In the genomic region with DNA sequence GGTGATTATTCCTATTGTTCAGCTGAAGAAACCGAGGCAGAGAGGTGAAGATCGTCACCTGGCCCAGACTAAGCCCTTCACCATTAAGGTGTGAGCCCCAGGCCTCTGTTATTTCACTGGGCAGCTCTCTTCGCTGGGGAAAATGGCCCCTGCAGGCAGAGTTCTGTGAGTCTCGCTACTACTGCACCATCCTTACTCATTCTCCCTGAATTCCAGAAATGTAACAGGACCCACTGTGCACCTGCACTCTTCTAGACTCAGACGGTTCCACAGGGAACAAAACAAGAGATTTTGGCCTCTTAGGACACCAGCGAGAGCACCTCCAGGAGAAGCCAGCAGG, we compare ENCODE assay signal across 20 cellular contexts.
DNase-seq lines count a peak whose midpoint lies in the region; ATAC-seq and TF ChIP-seq lines count a peak whose summit lies in the region.
"Had no signal": no experiment of that assay in that cellular context is flagged by ENCODE, and none has a peak within 500 bp of the region (broad histone marks: within the 10 kb centered on the region; RNA-seq: fewer than 3 reads in every experiment).

No MANE protein-coding gene starts in this region.

- DNase-seq in endothelial cell (ENCODE audit: low spot score) (no peak), mesendoderm (peak; percentile 25), retina (peak; percentile 23), C1 segment of cervical spinal cord (lab: John Stamatoyannopoulos, UW) (no peak), germinal center (ENCODE audit: low spot score) (no peak)
- DNase-seq: DMS79 treated with DMSO at 0.1 percent for 48 hours, NCI-H1105, NCI-H1694, NCI-H2107, NCI-H510A treated with DMSO at 0.1 percent for 48 hours, NCI-H82, OCI-M1, SHP77 had no signal

- no peak overlapping the region for H2BK5ac ChIP-seq in mesendoderm (ENCODE audit: low read length)

- no CpG with 5 or more reads among the region's 6 CpGs for WGBS in mesendoderm (ENCODE audit: extremely low coverage, insufficient coverage, low lambda C conversion rate)

- H3K79me1 ChIP-seq in mesendoderm (ENCODE audit: low read length): no peaks in the 10 kb centered on the region

- H3K27me3 ChIP-seq in HUES48 (ENCODE audit: control insufficient read depth, insufficient read depth, low read length) (peaks cover 63% of the 10 kb centered on the region), mesendoderm (ENCODE audit: insufficient read depth, low read length, poor library complexity) (peaks cover 11% of the 10 kb centered on the region)

- H3K79me2 ChIP-seq in mesendoderm (ENCODE audit: control insufficient read depth, insufficient read depth, low read length): no peaks in the 10 kb centered on the region

- H2BK120ac ChIP-seq in mesendoderm (ENCODE audit: low read depth, low read length): no peak overlapping the region

- H3K27ac ChIP-seq in HUES48 (ENCODE audit: low read depth, low read length): no peak overlapping the region
- H3K27ac ChIP-seq in mesendoderm (ENCODE audit: low read depth, low read length): no peak overlapping the region
- H3K27ac ChIP-seq: SK-N-MC had no signal

- H3K4me2 ChIP-seq in mesendoderm (ENCODE audit: low read length): no peak overlapping the region

- H3K27ac Mint-ChIP-seq in endothelial cell (ENCODE audit: unreplicated experiment): no peak overlapping the region
- H3K27ac Mint-ChIP-seq: CD14-positive monocyte had no signal

- peak overlapping the region; percentile 59 for H3K4me3 ChIP-seq in HUES48 (ENCODE audit: low read depth, low read length)
- no peak overlapping the region for H3K4me3 ChIP-seq in mesendoderm (ENCODE audit: low read length)
- H3K4me3 ChIP-seq: K562, SK-N-MC had no signal

- H3K36me3 Mint-ChIP-seq in endothelial cell (ENCODE audit: low read depth, unreplicated experiment): peaks cover 4% of the 10 kb centered on the region

- H4K8ac ChIP-seq in mesendoderm (ENCODE audit: low read depth, low read length): no peak overlapping the region

- H3K23ac ChIP-seq in mesendoderm (ENCODE audit: low read length): no peak overlapping the region

- no peak overlapping the region for H3K4ac ChIP-seq in mesendoderm (ENCODE audit: low read depth, low read length)

- TF ChIP-seq CTCF in endothelial cell (IDR thresholded peaks at IDR 0.05; ENCODE audit: unreplicated experiment): no peak

- no peak overlapping the region for H4K5ac ChIP-seq in mesendoderm (ENCODE audit: low read length)

- H2AK5ac ChIP-seq in mesendoderm (ENCODE audit: low read length): no peak overlapping the region

- H3K9me3 Mint-ChIP-seq in endothelial cell (ENCODE audit: unreplicated experiment): no peaks in the 10 kb centered on the region

- H3K18ac ChIP-seq in mesendoderm (ENCODE audit: low read length): no peak overlapping the region

- peaks cover 16% of the 10 kb centered on the region for H3K27me3 Mint-ChIP-seq in endothelial cell (ENCODE audit: unreplicated experiment)

- H3K9me3 ChIP-seq in HUES48 (ENCODE audit: control insufficient read depth, insufficient read depth, low read length): no peaks in the 10 kb centered on the region

- ATAC-seq in GM21717 (IDR thresholded peaks at IDR 0.05; ENCODE audit: unreplicated experiment) (no peak), GM21360 (IDR thresholded peaks at IDR 0.05; ENCODE audit: unreplicated experiment) (no peak)
- ATAC-seq: HCT116, K562 had no signal

- peaks cover 20% of the 10 kb centered on the region for H3K4me1 Mint-ChIP-seq in endothelial cell (ENCODE audit: unreplicated experiment)
- H3K4me1 Mint-ChIP-seq: CD14-positive monocyte had no signal

- peak overlapping the region; percentile 42 for H3K4me3 Mint-ChIP-seq in endothelial cell (ENCODE audit: unreplicated experiment)

- H3K36me3 ChIP-seq in HUES48 (ENCODE audit: control insufficient read depth, insufficient read depth, low read length) (no peaks in the 10 kb centered on the region), mesendoderm (ENCODE audit: control insufficient read depth, insufficient read depth, low read length) (no peaks in the 10 kb centered on the region)

- no peak overlapping the region for H3K9ac ChIP-seq in HUES48 (ENCODE audit: low read depth, low read length)
- H3K9ac ChIP-seq in mesendoderm (ENCODE audit: low read length): no peak overlapping the region

- H2BK15ac ChIP-seq in mesendoderm (replicated peaks; ENCODE audit: low read depth): no peak overlapping the region

- H3K56ac ChIP-seq in mesendoderm (ENCODE audit: low read length): peak overlapping the region; percentile 44

- H3K4me1 ChIP-seq in HUES48 (ENCODE audit: control insufficient read depth, insufficient read depth, low read length) (peaks cover 35% of the 10 kb centered on the region), mesendoderm (ENCODE audit: control insufficient read depth, low read depth, low read length) (peaks cover 2% of the 10 kb centered on the region)

Comparison
In these comparisons a context has a peak if more than half of its experiments do, and no peak if none do; other contexts are left out.
1. DNase-seq: peak in mesendoderm (single experiment) and retina (single experiment); none in endothelial cell (single experiment), C1 segment of cervical spinal cord (0 of 14) and germinal center (single experiment).